In genomic region chr6:119655124-119655523, GRCh38 we compare ENCODE assay signal across 27 cellular contexts.
"Had no signal": no experiment of that assay in that cellular context is flagged by ENCODE, and none has a peak within 500 bp of the region (broad histone marks: within the 10 kb centered on the region; RNA-seq: fewer than 3 reads in every experiment).

No MANE protein-coding gene starts in this region.

- H3K36me3 ChIP-seq: neural progenitor cell, ovary, right lobe of liver, sigmoid colon, suprapubic skin, tibial artery, transverse colon, upper lobe of right lung, uterus had no signal

- ATAC-seq: naive thymus-derived CD4-positive, alpha-beta T cell; natural killer cell; psoas muscle; right cardiac atrium; right lobe of liver; stimulated activated memory B cell treated with anti-CD40 and anti-IgM and Interleukin-4, amounts not matched to agents 10 μg/mL and 1 μg/mL and 100 μg/mL, for 72 hours; stimulated activated naive CD8-positive, alpha-beta T cell treated with anti-CD3 and anti-CD28 coated beads, Interleukin-15, amount 100 ng/mL, for 72 hours; stimulated activated naive CD8-positive, alpha-beta T cell treated with anti-CD3 and anti-CD28 coated beads, Interleukin-15, Interleukin-2, amounts not matched to agents 100 U/mL and 50 U/mL, for 24 hours; upper lobe of right lung had no signal

- H3K9ac ChIP-seq: neural progenitor cell, parathyroid adenoma had no signal

- H3K4me3 ChIP-seq: neural progenitor cell, ovary, psoas muscle, right lobe of liver, sigmoid colon, suprapubic skin, testis, tibial artery, transverse colon, upper lobe of right lung, uterus had no signal

- H3K9me3 ChIP-seq: ovary, psoas muscle, right lobe of liver, sigmoid colon, suprapubic skin, testis, tibial artery, transverse colon, upper lobe of right lung, uterus had no signal

- H3K27ac ChIP-seq: neural progenitor cell, ovary, parathyroid adenoma, psoas muscle, right lobe of liver, sigmoid colon, suprapubic skin, testis, tibial artery, transverse colon, upper lobe of right lung, uterus had no signal

- H3K4me1 ChIP-seq: parathyroid adenoma, psoas muscle, right lobe of liver, sigmoid colon, suprapubic skin, testis, tibial artery, transverse colon, upper lobe of right lung, uterus had no signal

- H3K79me2 ChIP-seq: parathyroid adenoma had no signal

- H3K27me3 ChIP-seq: neural progenitor cell, ovary, right lobe of liver, sigmoid colon, suprapubic skin, testis, tibial artery, transverse colon, upper lobe of right lung, uterus had no signal

- DNase-seq: naive thymus-derived CD4-positive, alpha-beta T cell; natural killer cell; occipital lobe; ovary; posterior cingulate gyrus; psoas muscle; right cardiac atrium; right lobe of liver; sigmoid colon; small intestine; stimulated activated CD4-positive, alpha-beta T cell treated with anti-CD3 and anti-CD28 coated beads, Interleukin-15, amount 100 ng/mL, for 24 hours; stimulated activated CD4-positive, alpha-beta T cell treated with anti-CD3 and anti-CD28 coated beads, Interleukin-4, amount 100 ng/mL, for 1 hour; stimulated activated CD4-positive, alpha-beta T cell treated with anti-CD3 and anti-CD28 coated beads, Interleukin-4, amount 100 ng/mL, for 4 hours; stimulated activated CD8-positive, alpha-beta memory T cell treated with anti-CD3 and anti-CD28 coated beads, Interleukin-4, amount 100 ng/mL, for 48 hours; stimulated activated naive CD4-positive, alpha-beta T cell; stimulated activated naive CD8-positive, alpha-beta T cell treated with anti-CD3 and anti-CD28 coated beads, Interleukin-15, amount 100 ng/mL, for 72 hours; stimulated activated naive CD8-positive, alpha-beta T cell treated with anti-CD3 and anti-CD28 coated beads, Interleukin-15, Interleukin-2, amounts not matched to agents 100 U/mL and 50 U/mL, for 24 hours; substantia nigra; testis; tibial artery; transverse colon; upper lobe of right lung; uterus had no signal

- H2AFZ ChIP-seq: neural progenitor cell, parathyroid adenoma had no signal

- H3K4me2 ChIP-seq: neural progenitor cell had no signal
